In genomic region chr16:67247698-67248400, GRCh38 we compare ENCODE assay signal across 8 cellular contexts. TPM values are rescaled to one million over a fixed set of nuclear protein-coding genes. Genes with fewer than 3 reads are reported as not detected.
DNase-seq lines count a peak whose midpoint lies in the region; ATAC-seq and TF ChIP-seq lines count a peak whose summit lies in the region.

No MANE protein-coding gene starts in this region.

- H3K9me3 ChIP-seq in HUES64 (ENCODE audit: insufficient read depth, low read depth, low read length), result no peaks in the 10 kb centered on the region
- no peaks in the 10 kb centered on the region for H3K9me3 ChIP-seq in breast epithelium
- no peaks in the 10 kb centered on the region for H3K9me3 ChIP-seq in mucosa of stomach (ENCODE audit: control insufficient read depth, low read length)

- TF ChIP-seq POLR2A in breast epithelium (IDR thresholded peaks at IDR 0.05), result no peak

- H3K4me1 ChIP-seq in HUES64 (ENCODE audit: insufficient read depth, low read length) (peaks cover 33% of the 10 kb centered on the region), breast epithelium (peaks cover 12 to 15% of the 10 kb centered on the region in 2 donors), mucosa of stomach (ENCODE audit: control insufficient read depth, insufficient read depth, low read length) (peaks cover 43% of the 10 kb centered on the region)

- H3K27ac ChIP-seq in HUES64 (ENCODE audit: low read depth, low read length) (no peak overlapping the region), breast epithelium (peak overlapping the region in 1 of 2 donors; percentile 96)

- H3K4me3 ChIP-seq in AG09309 (ENCODE audit: control insufficient read depth, low read depth, low read length) (peak overlapping the region; percentile 45), HUES64 (ENCODE audit: low read length) (peak overlapping the region; percentile 93), breast epithelium (peak overlapping the region; percentile 69 to 91 (median 78)), mucosa of stomach (ENCODE audit: low read length) (peak overlapping the region; percentile 17)

- intact Hi-C loops in breast epithelium (cut with DNase I; ENCODE audit: low total_unique reads), result no loop called here

- H3K9ac ChIP-seq in HUES64 (ENCODE audit: low read depth, low read length) (no peak overlapping the region), mucosa of stomach (ENCODE audit: low read length) (no peak overlapping the region)

- H3K27me3 ChIP-seq in HUES64 (ENCODE audit: insufficient read depth, low read length) (peaks cover 35% of the 10 kb centered on the region), breast epithelium (no peaks in the 10 kb centered on the region), mucosa of stomach (ENCODE audit: control insufficient read depth, insufficient read depth, low read length) (peaks cover 33% of the 10 kb centered on the region)

- WGBS in HUES64, result 5% methylated on average over 14 of the region's 14 CpGs

- no peak for TF ChIP-seq CTCF in AG09309 (IDR thresholded peaks at IDR 0.05; ENCODE audit: control insufficient read depth, insufficient read depth, low read depth, low read length, missing control alignments)
- TF ChIP-seq CTCF in breast epithelium (IDR thresholded peaks at IDR 0.05), result no peak

- H3K36me3 ChIP-seq in HUES64 (ENCODE audit: insufficient read depth, low read length) (no peaks in the 10 kb centered on the region), breast epithelium (no peaks in the 10 kb centered on the region), mucosa of stomach (ENCODE audit: control insufficient read depth, insufficient read depth, low read length) (no peaks in the 10 kb centered on the region)

- ATAC-seq in GM18861 (IDR thresholded peaks at IDR 0.05; ENCODE audit: unreplicated experiment), result no peak
- ATAC-seq in GM18517 (IDR thresholded peaks at IDR 0.05; ENCODE audit: unreplicated experiment), result no peak
- ATAC-seq in GM21526 (IDR thresholded peaks at IDR 0.05; ENCODE audit: low FRiP score, unreplicated experiment), result no peak

- DNase-seq in AG09309 (ENCODE audit: low read depth) (no peak), breast epithelium (ENCODE audit: low spot score in 2 of 2) (no peak), midbrain (lab: John Stamatoyannopoulos, UW) (no peak)

RNA-seq across cellular contexts. Expression of gene FHOD1, which starts 0.6 kb away (rescaled TPM):
- polyA plus RNA-seq in HUES64 (2013, experiment 1 of 2), result 23.5 TPM
- 29.1 TPM for polyA plus RNA-seq in HUES64 (2013, experiment 2 of 2)
- total RNA-seq in breast epithelium, result 10 to 100 TPM; 19.3 to 25.9 (median 22.6) TPM

RNA-seq across cellular contexts. Expression of gene SLC9A5, which starts 0.9 kb away (rescaled TPM):
- polyA plus RNA-seq in HUES64 (2013, experiment 1 of 2), result 1.7 TPM
- 2.5 TPM for polyA plus RNA-seq in HUES64 (2013, experiment 2 of 2)
- 1 to 10 TPM in 2 of 3 donors, under 1 TPM in 1; 0.96 to 2.3 (median 1.3) TPM for total RNA-seq in breast epithelium

RNA-seq across cellular contexts. Expression of gene TMEM208, which starts 20.9 kb away (rescaled TPM):
- polyA plus RNA-seq in HUES64 (2013, experiment 1 of 2), result 46.6 TPM
- polyA plus RNA-seq in HUES64 (2013, experiment 2 of 2), result 39.9 TPM
- total RNA-seq in breast epithelium, result 10 to 100 TPM; 35.2 to 46.2 (median 44.2) TPM

RNA-seq across cellular contexts. Expression of gene PLEKHG4, which starts 31.5 kb away (rescaled TPM):
- polyA plus RNA-seq in HUES64 (2013, experiment 1 of 2), result 1.6 TPM
- 3.6 TPM for polyA plus RNA-seq in HUES64 (2013, experiment 2 of 2)
- total RNA-seq in breast epithelium, result 10 to 100 TPM; 15.0 to 26.2 (median 19.8) TPM

RNA-seq across cellular contexts. Expression of gene ELMO3, which starts 48.9 kb away (rescaled TPM):
- 1.5 TPM for polyA plus RNA-seq in HUES64 (2013, experiment 1 of 2)
- polyA plus RNA-seq in HUES64 (2013, experiment 2 of 2), result 1.1 TPM
- total RNA-seq in breast epithelium, result 10 to 100 TPM in 2 of 3 donors, 1 to 10 TPM in 1; 1.1 to 35.0 (median 19.7) TPM

Comparison
In these comparisons a context has a peak if more than half of its experiments do, and no peak if none do; other contexts are left out.
1. H3K4me3 ChIP-seq: peak in every context shown above with its lines; median percentile 93 in HUES64; 78 in breast epithelium; 45 in AG09309; 17 in mucosa of stomach.